21 cellular contexts compared by ENCODE assay signal in the genomic region with DNA sequence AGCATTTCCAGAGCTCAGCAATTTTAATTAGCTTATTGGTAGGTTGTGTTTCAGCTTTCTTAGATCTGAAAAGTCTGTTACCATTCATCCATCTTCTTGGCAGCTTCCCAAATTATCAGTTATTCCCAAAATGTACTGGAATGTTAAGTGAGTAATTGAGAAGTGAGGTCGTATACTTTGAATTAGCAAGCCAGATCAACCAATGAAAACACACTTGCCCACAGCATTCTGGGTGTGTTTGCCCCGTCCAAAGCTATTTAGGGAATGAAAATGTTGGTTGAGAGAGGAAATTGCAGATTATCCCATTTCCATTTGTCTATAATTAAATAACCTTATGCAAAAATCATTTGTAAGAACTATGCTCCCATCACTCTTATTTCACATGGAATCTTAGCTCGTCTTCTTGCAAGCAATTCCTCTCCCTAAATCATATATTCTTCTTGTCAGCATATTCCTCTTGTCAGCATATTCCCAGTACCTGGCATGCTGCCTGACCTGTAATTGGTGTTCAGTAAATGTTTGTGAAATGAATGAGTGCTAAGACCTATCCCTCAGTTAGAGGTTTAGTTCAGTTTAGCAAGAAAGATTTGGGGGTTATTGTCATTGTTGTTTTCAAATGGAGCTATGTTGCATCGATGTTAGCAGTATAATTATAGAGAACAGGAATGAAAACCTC.
"Had no signal": no experiment of that assay in that cellular context is flagged by ENCODE, and none has a peak within 500 bp of the region (broad histone marks: within the 10 kb centered on the region; RNA-seq: fewer than 3 reads in every experiment).

No MANE protein-coding gene starts in this region.

- H3K9me3 ChIP-seq: ascending aorta, esophagus muscularis mucosa, lower lobe of right lung, thyroid gland had no signal

- H3K4me3 ChIP-seq: ascending aorta, esophagus muscularis mucosa, lower lobe of right lung, thyroid gland had no signal

- H3K4me3 Mint-ChIP-seq: activated T-cell treated with anti-CD3 and anti-CD28 coated beads, Interleukin-2, amount 50 U/mL, for 72 hours; nephron progenitor cell had no signal

- H3K4me1 ChIP-seq: ascending aorta, thyroid gland had no signal

- H3K27me3 ChIP-seq: ascending aorta, esophagus muscularis mucosa, foreskin keratinocyte, thyroid gland had no signal

- H3K27ac ChIP-seq: ascending aorta, esophagus muscularis mucosa, foreskin keratinocyte, lower lobe of right lung, thyroid gland, VCaP had no signal

- H3K27ac Mint-ChIP-seq: activated T-cell treated with anti-CD3 and anti-CD28 coated beads, Interleukin-2, amount 50 U/mL, for 72 hours; nephron progenitor cell had no signal

- ATAC-seq: activated T-cell treated with anti-CD3 and anti-CD28 coated beads, Interleukin-2, amount 50 U/mL, for 72 hours; foreskin keratinocyte; lower lobe of right lung had no signal

- DNase-seq: activated CD4-positive, alpha-beta T cell treated with anti-CD3 and anti-CD28 coated beads for 1 hour; activated CD4-positive, alpha-beta T cell treated with anti-CD3 and anti-CD28 coated beads, Interleukin-2, amount 50 U/mL, for 4 hours; activated effector memory CD4-positive, alpha-beta T cell treated with anti-CD3 and anti-CD28 coated beads, Interleukin-2, amount 50 U/mL, for 16 hours; activated naive CD4-positive, alpha-beta T cell treated with anti-CD3 and anti-CD28 coated beads, Interleukin-2, amount 50 U/mL, for 16 hours; activated T-cell treated with anti-CD3 and anti-CD28 coated beads, Interleukin-2, amount 50 U/mL, for 72 hours; effector CD8-positive, alpha-beta T cell; foreskin keratinocyte; hippocampal formation; left colon; lower lobe of right lung; nephron progenitor cell; nucleus accumbens; stimulated activated CD4-positive, alpha-beta T cell treated with anti-CD3 and anti-CD28 coated beads, Interleukin-12 subunit alpha, Interleukin-12 subunit beta, amount 100 ng/mL, for 4 hours; stimulated activated CD4-positive, alpha-beta T cell treated with anti-CD3 and anti-CD28 coated beads, Interleukin-1b, Interleukin-23, amount 100 ng/mL, for 48 hours; stimulated activated CD8-positive, alpha-beta memory T cell treated with anti-CD3 and anti-CD28 coated beads, Interleukin-4, amount 100 ng/mL, for 48 hours; stimulated activated naive CD4-positive, alpha-beta T cell treated with Interleukin-2 at 50 U/mL for 16 hours; T-helper 2 cell; thyroid gland had no signal

- H3K36me3 ChIP-seq: ascending aorta, esophagus muscularis mucosa, lower lobe of right lung, thyroid gland had no signal

- H3K9me3 Mint-ChIP-seq: activated T-cell treated with anti-CD3 and anti-CD28 coated beads, Interleukin-2, amount 50 U/mL, for 72 hours; nephron progenitor cell had no signal

- H3K4me1 Mint-ChIP-seq: nephron progenitor cell had no signal
